In the genomic region with DNA sequence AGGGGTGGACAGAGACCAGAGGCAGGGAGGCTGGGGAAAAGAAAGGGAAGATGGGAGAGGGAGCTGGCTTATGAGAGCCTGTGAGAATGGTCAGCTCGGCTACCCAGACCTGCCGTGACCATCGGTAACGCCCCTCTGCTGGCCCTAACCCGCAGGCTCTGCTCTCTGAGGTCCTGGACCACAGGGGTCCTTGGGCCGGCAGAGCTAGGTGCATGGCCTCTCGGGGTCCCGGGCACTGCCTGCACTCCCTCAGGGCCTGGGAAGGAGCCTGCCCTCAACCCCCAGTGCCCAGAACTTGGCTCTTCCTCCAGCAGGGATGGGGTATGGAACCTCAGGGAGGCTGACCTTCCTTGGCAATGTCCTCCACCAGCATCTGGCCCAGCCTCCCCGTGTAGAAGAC, we compare ENCODE assay signal across 16 cellular contexts. TPM values are rescaled to one million over a fixed set of nuclear protein-coding genes. Genes with fewer than 3 reads are reported as not detected.
DNase-seq lines count a peak whose midpoint lies in the region; ATAC-seq and TF ChIP-seq lines count a peak whose summit lies in the region.
"Had no signal": no experiment of that assay in that cellular context is flagged by ENCODE, and none has a peak within 500 bp of the region (broad histone marks: within the 10 kb centered on the region; RNA-seq: fewer than 3 reads in every experiment).

No MANE protein-coding gene starts in this region.

- intact Hi-C loops in activated CD4-positive, alpha-beta T cell treated with anti-CD3 and anti-CD28 coated beads for 36 hours (cut with DNase I, micrococcal nuclease): loop anchor here in 1 of 2 experiments (5.0 kb wide), 1 partner anchor 39 kb away; no protein-coding TSS in a partner anchor
- intact Hi-C loops in lower lobe of right lung (cut with DNase I): no loop called here

- peak overlapping the region; percentile 42 for H3K27ac Mint-ChIP-seq in activated CD4-positive, alpha-beta T cell treated with anti-CD3 and anti-CD28 coated beads for 36 hours
- H3K27ac Mint-ChIP-seq in stimulated activated naive B cell treated with anti-CD40 and anti-IgM and Interleukin-4, amounts not matched to agents 10 μg/mL and 1 μg/mL and 100 μg/mL, for 72 hours: peak overlapping the region; percentile 65
- H3K27ac Mint-ChIP-seq: CD4-positive, alpha-beta T cell; GM23338 had no signal

- POLR2A ChIA-PET in activated CD4-positive, alpha-beta T cell treated with anti-CD3 and anti-CD28 coated beads for 36 hours (lab: Charles Lee): no interaction called here

- in situ Hi-C loops in GM23248 (cut with MboI): no loop called here

- no peak for TF ChIP-seq CTCF in lower lobe of right lung (IDR thresholded peaks at IDR 0.05)

- H3K9me3 ChIP-seq in NT2/D1 (ENCODE audit: insufficient read depth, low read length) (no peaks in the 10 kb centered on the region), lower lobe of right lung (no peaks in the 10 kb centered on the region), GM23248 (ENCODE audit: low read depth) (no peaks in the 10 kb centered on the region)
- H3K9me3 ChIP-seq: Caco-2 had no signal

- H3K4me3 Mint-ChIP-seq in activated CD4-positive, alpha-beta T cell treated with anti-CD3 and anti-CD28 coated beads for 36 hours: no peak overlapping the region
- H3K4me3 Mint-ChIP-seq in stimulated activated naive B cell treated with anti-CD40 and anti-IgM and Interleukin-4, amounts not matched to agents 10 μg/mL and 1 μg/mL and 100 μg/mL, for 72 hours: no peak overlapping the region
- H3K4me3 Mint-ChIP-seq: CD4-positive, alpha-beta T cell; GM23338 had no signal

- H3K36me3 Mint-ChIP-seq in activated CD4-positive, alpha-beta T cell treated with anti-CD3 and anti-CD28 coated beads for 36 hours (ENCODE audit: low read depth): no peaks in the 10 kb centered on the region
- no peaks in the 10 kb centered on the region for H3K36me3 Mint-ChIP-seq in stimulated activated naive B cell treated with anti-CD40 and anti-IgM and Interleukin-4, amounts not matched to agents 10 μg/mL and 1 μg/mL and 100 μg/mL, for 72 hours

- no peak for DNase-seq in activated CD4-positive, alpha-beta T cell treated with anti-CD3 and anti-CD28 coated beads for 36 hours
- no peak for DNase-seq in activated CD4-positive, alpha-beta T cell treated with anti-CD3 and anti-CD28 coated beads for 48 hours
- DNase-seq in NT2/D1 (ENCODE audit: low read depth, low spot score) (no peak), lower lobe of right lung (no peak), GM23248 (no peak), GF-D8 (lab: John Stamatoyannopoulos, UW) (no peak)
- no peak for DNase-seq in stimulated activated naive B cell treated with anti-CD40 and anti-IgM and Interleukin-4, amounts not matched to agents 10 μg/mL and 1 μg/mL and 100 μg/mL, for 72 hours
- DNase-seq: DMS153, NCI-H1105, NCI-H2081, NCI-H446 treated with DMSO at 0.1 percent for 48 hours had no signal

- H3K4me2 ChIP-seq in GM23248 (ENCODE audit: unreplicated experiment): no peak overlapping the region

- peaks cover 2% of the 10 kb centered on the region for H3K4me1 Mint-ChIP-seq in activated CD4-positive, alpha-beta T cell treated with anti-CD3 and anti-CD28 coated beads for 36 hours
- peaks cover 0 to 3% of the 10 kb centered on the region in 2 donors for H3K4me1 Mint-ChIP-seq in stimulated activated naive B cell treated with anti-CD40 and anti-IgM and Interleukin-4, amounts not matched to agents 10 μg/mL and 1 μg/mL and 100 μg/mL, for 72 hours

- CTCF ChIA-PET in activated CD4-positive, alpha-beta T cell treated with anti-CD3 and anti-CD28 coated beads for 36 hours (lab: Charles Lee): interaction anchor here (0.6 to 1.3 kb wide), 8 partner anchors 16 to 291 kb away, joined by 3 to 5 read pairs (median 3); no protein-coding TSS in a partner anchor

- H3K9ac ChIP-seq in NT2/D1 (ENCODE audit: insufficient read length, low read depth): peak overlapping the region; percentile 4
- H3K9ac ChIP-seq in GM23248: no peak overlapping the region

- no peaks in the 10 kb centered on the region for H3K27me3 Mint-ChIP-seq in activated CD4-positive, alpha-beta T cell treated with anti-CD3 and anti-CD28 coated beads for 36 hours
- peaks cover 0 to 3% of the 10 kb centered on the region in 2 donors for H3K27me3 Mint-ChIP-seq in stimulated activated naive B cell treated with anti-CD40 and anti-IgM and Interleukin-4, amounts not matched to agents 10 μg/mL and 1 μg/mL and 100 μg/mL, for 72 hours
- H3K27me3 Mint-ChIP-seq: CD4-positive, alpha-beta T cell had no signal

- no peaks in the 10 kb centered on the region for H3F3A ChIP-seq in GM23248 (ENCODE audit: insufficient read depth)

- peaks cover 2% of the 10 kb centered on the region for H3K4me1 ChIP-seq in NT2/D1 (ENCODE audit: insufficient read depth, insufficient read length)
- no peaks in the 10 kb centered on the region for H3K4me1 ChIP-seq in lower lobe of right lung
- no peaks in the 10 kb centered on the region for H3K4me1 ChIP-seq in GM23248 (ENCODE audit: insufficient read depth)
- H3K4me1 ChIP-seq: Caco-2 had no signal

- H3K4me3 ChIP-seq in NT2/D1 (ENCODE audit: insufficient read length, low read depth) (no peak overlapping the region), lower lobe of right lung (no peak overlapping the region), GM23248 (no peak overlapping the region)
- H3K4me3 ChIP-seq: GM12878, GM23338 had no signal

- no peaks in the 10 kb centered on the region for H3K9me2 ChIP-seq in GM23248 (ENCODE audit: insufficient read depth)

- no peaks in the 10 kb centered on the region for H3K79me2 ChIP-seq in GM23248 (ENCODE audit: insufficient read depth)

- no peak overlapping the region for H3K27ac ChIP-seq in lower lobe of right lung
- H3K27ac ChIP-seq in GM23248: no peak overlapping the region

- H2AFZ ChIP-seq in GM23248: no peak overlapping the region

- no peaks in the 10 kb centered on the region for H4K20me1 ChIP-seq in GM23248 (ENCODE audit: insufficient read depth)

- H3K36me3 ChIP-seq in NT2/D1 (ENCODE audit: insufficient read depth, insufficient read length, low read length) (no peaks in the 10 kb centered on the region), lower lobe of right lung (no peaks in the 10 kb centered on the region), GM23248 (ENCODE audit: low read depth) (no peaks in the 10 kb centered on the region)

- no peak for ATAC-seq in activated CD4-positive, alpha-beta T cell treated with anti-CD3 and anti-CD28 coated beads for 36 hours
- ATAC-seq in lower lobe of right lung: peak; percentile 5 to 18
- ATAC-seq in stimulated activated naive B cell treated with anti-CD40 and anti-IgM and Interleukin-4, amounts not matched to agents 10 μg/mL and 1 μg/mL and 100 μg/mL, for 72 hours (replicated peaks): no peak

- no peaks in the 10 kb centered on the region for H3K9me3 Mint-ChIP-seq in activated CD4-positive, alpha-beta T cell treated with anti-CD3 and anti-CD28 coated beads for 36 hours (ENCODE audit: low read depth)
- no peaks in the 10 kb centered on the region for H3K9me3 Mint-ChIP-seq in stimulated activated naive B cell treated with anti-CD40 and anti-IgM and Interleukin-4, amounts not matched to agents 10 μg/mL and 1 μg/mL and 100 μg/mL, for 72 hours
- H3K9me3 Mint-ChIP-seq: CD4-positive, alpha-beta T cell had no signal

- no peaks in the 10 kb centered on the region for H3K27me3 ChIP-seq in NT2/D1 (ENCODE audit: insufficient read depth, insufficient read length)
- H3K27me3 ChIP-seq in lower lobe of right lung (ENCODE audit: low read depth): no peaks in the 10 kb centered on the region
- H3K27me3 ChIP-seq in GM23248 (replicated peaks; ENCODE audit: insufficient read depth): no peaks in the 10 kb centered on the region

- 88 to 89% methylated on average over 8 to 9 of the region's 9 CpGs for WGBS in GM23248 (ENCODE audit: low coverage in 1 of 2, low lambda C conversion rate in 2 of 2, missing lambda C conversion rate in 2 of 2), 2 experiments

RNA-seq across cellular contexts. Expression of gene GGT5, which starts 13.2 kb away (rescaled TPM):
- under 1 TPM in 1 of 2 experiments, not detected in 1; 0.04 TPM for total RNA-seq in activated CD4-positive, alpha-beta T cell treated with anti-CD3 and anti-CD28 coated beads for 36 hours
- total RNA-seq in lower lobe of right lung: 29.4 TPM
- 0.38 and 1.3 TPM in 2 replicates for total RNA-seq in GM23248 (2014; rRNA removed; shearing (Covaris generic))
- 5.0 and 5.1 TPM in 2 replicates for polyA plus RNA-seq in GM23248 (2016; fragmentation: Nextera tagmentation; extraction: Ambion mirVana)
- total RNA-seq: A172; CD4-positive, alpha-beta T cell; GM12878; GM23338 had no signal
- polyA plus RNA-seq: GM23338 had no signal

RNA-seq across cellular contexts. Expression of gene SPECC1L, which starts 38.9 kb away (rescaled TPM):
- total RNA-seq in activated CD4-positive, alpha-beta T cell treated with anti-CD3 and anti-CD28 coated beads for 36 hours: 10 to 100 TPM; 31.5 to 38.2 TPM
- 69.9 TPM for total RNA-seq in lower lobe of right lung
- 34.0 and 39.1 TPM in 2 replicates for total RNA-seq in GM23248 (2014; rRNA removed; shearing (Covaris generic))
- polyA plus RNA-seq in GM23248 (2016; fragmentation: Nextera tagmentation; extraction: Ambion mirVana): 21.1 and 23.9 TPM in 2 replicates

RNA-seq across cellular contexts. Expression of gene SUSD2, which starts 50.4 kb away (rescaled TPM):
- under 1 TPM; 0.65 to 0.80 TPM for total RNA-seq in activated CD4-positive, alpha-beta T cell treated with anti-CD3 and anti-CD28 coated beads for 36 hours
- 200 TPM for total RNA-seq in lower lobe of right lung
- under 0.01 TPM in 1 of 2 replicates, not detected in the other for total RNA-seq in GM23248 (2014; rRNA removed; shearing (Covaris generic))
- 0.24 and 0.28 TPM in 2 replicates for polyA plus RNA-seq in GM23248 (2016; fragmentation: Nextera tagmentation; extraction: Ambion mirVana)

Comparison
In these comparisons a context has a peak if more than half of its experiments do, and no peak if none do; other contexts are left out.
1. ATAC-seq: peak in lower lobe of right lung (2 of 2); none in activated CD4-positive, alpha-beta T cell treated with anti-CD3 and anti-CD28 coated beads for 36 hours (single experiment) and stimulated activated naive B cell treated with anti-CD40 and anti-IgM and Interleukin-4, amounts not matched to agents 10 μg/mL and 1 μg/mL and 100 μg/mL, for 72 hours (0 of 2).
2. RNA of gene GGT5, which starts 13.2 kb away (total RNA-seq): 29.4 TPM in lower lobe of right lung (single experiment); 0.38 to 1.3 TPM in GM23248 and 0.04 TPM in activated CD4-positive, alpha-beta T cell treated with anti-CD3 and anti-CD28 coated beads for 36 hours; every median in the first group is over 10 times any median in the second.
3. RNA of gene SUSD2, which starts 50.4 kb away (total RNA-seq): 200 TPM in lower lobe of right lung (single experiment); 0.65 to 0.80 TPM in activated CD4-positive, alpha-beta T cell treated with anti-CD3 and anti-CD28 coated beads for 36 hours and under 0.01 TPM in GM23248; every median in the first group is over 100 times any median in the second.